ENCODE assay signal across 10 cellular contexts in the genomic region with DNA sequence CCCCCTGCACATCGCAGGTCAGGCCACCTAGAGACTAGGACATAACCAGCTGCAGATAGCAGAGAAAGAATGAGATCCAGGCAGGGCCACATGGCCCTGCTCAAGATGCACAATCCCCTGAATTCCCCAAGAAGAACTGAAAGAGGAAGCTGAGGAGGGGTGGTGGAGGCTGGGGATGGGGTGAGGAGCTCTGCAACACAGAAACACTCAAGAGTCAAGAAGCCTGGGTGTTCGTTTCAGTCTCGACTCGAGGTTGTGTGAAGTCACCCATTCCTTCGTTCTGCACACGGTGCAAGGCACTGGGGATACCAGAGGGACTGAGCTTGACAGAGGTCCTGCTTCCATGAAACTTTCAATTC.
DNase-seq lines count a peak whose midpoint lies in the region; ATAC-seq and TF ChIP-seq lines count a peak whose summit lies in the region.
"Had no signal": no experiment of that assay in that cellular context is flagged by ENCODE, and none has a peak within 500 bp of the region (broad histone marks: within the 10 kb centered on the region; RNA-seq: fewer than 3 reads in every experiment).

No MANE protein-coding gene starts in this region.

- DNase-seq in mucosa of descending colon = peak in 1 of 3 donors; percentile 16
- no peak for DNase-seq in ascending aorta (ENCODE audit: low spot score in 2 of 2)
- no peak for DNase-seq in inferior parietal cortex (ENCODE audit: extremely low spot score)
- DNase-seq in stimulated activated CD4-positive, alpha-beta T cell treated with anti-CD3 and anti-CD28 coated beads, Interleukin-1b, Interleukin-23, amount 100 ng/mL, for 48 hours = no peak
- DNase-seq: effector memory CD4-positive, alpha-beta T cell had no signal

- H3K27ac ChIP-seq in ascending aorta = no peak overlapping the region

- H3K27me3 ChIP-seq in ascending aorta = no peaks in the 10 kb centered on the region

- H3K36me3 ChIP-seq in mucosa of descending colon (ENCODE audit: low read depth) (no peaks in the 10 kb centered on the region), ascending aorta (no peaks in the 10 kb centered on the region)

- ATAC-seq in GM18867 (IDR thresholded peaks at IDR 0.05; ENCODE audit: unreplicated experiment) (peak; percentile 55), GM21717 (IDR thresholded peaks at IDR 0.05; ENCODE audit: unreplicated experiment) (peak; percentile 60), HG03565 (IDR thresholded peaks at IDR 0.05; ENCODE audit: unreplicated experiment) (peak; percentile 28), mucosa of descending colon (peak; percentile 57), GM18519 (IDR thresholded peaks at IDR 0.05; ENCODE audit: low FRiP score, unreplicated experiment) (no peak)
- ATAC-seq: SK-N-SH treated with all-trans-retinoic acid at 6 μM for 48 hours had no signal

- no peak for TF ChIP-seq CTCF in mucosa of descending colon (IDR thresholded peaks at IDR 0.05)
- TF ChIP-seq CTCF in ascending aorta (IDR thresholded peaks at IDR 0.05) = no peak

- intact Hi-C loops in mucosa of descending colon (cut with DNase I, micrococcal nuclease) = no loop called here
- intact Hi-C loops in ascending aorta (cut with DNase I) = no loop called here

- H3K4me3 ChIP-seq in mucosa of descending colon (no peak overlapping the region), ascending aorta (no peak overlapping the region)

- H3K4me1 ChIP-seq in mucosa of descending colon (ENCODE audit: low read depth) (no peaks in the 10 kb centered on the region), ascending aorta (no peaks in the 10 kb centered on the region)

- H3K9me3 ChIP-seq in mucosa of descending colon (no peaks in the 10 kb centered on the region), ascending aorta (no peaks in the 10 kb centered on the region)
